ENCODE assay signal across 11 cellular contexts in the genomic region with DNA sequence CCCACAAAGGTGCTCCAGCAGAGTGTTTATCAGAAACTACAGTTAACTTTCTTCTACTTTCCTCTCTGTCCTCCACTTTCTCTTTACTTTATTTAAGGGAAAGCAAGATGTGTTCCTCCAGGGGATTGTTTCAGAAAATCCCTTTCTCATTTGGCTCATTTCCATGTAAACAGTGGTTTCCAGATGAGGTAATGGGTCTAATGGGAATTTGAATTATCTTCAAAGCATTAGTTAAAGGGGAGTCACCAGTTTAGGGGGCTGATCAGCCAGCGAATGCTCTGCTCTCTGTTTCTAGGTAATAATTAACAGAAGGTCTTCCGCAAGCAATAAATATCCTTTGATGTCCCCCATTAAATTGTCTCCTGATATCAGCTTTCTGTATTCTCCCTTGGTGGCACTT.
"Had no signal": no experiment of that assay in that cellular context is flagged by ENCODE, and none has a peak within 500 bp of the region (broad histone marks: within the 10 kb centered on the region; RNA-seq: fewer than 3 reads in every experiment).

No MANE protein-coding gene starts in this region.

- DNase-seq: activated B cell treated with CpG ODN at 0.5 μM for 24 hours; activated CD4-positive, alpha-beta T cell treated with anti-CD3 and anti-CD28 coated beads, Interleukin-2, amount 10 ng/mL, durations not matched to agents 24 days and 14 days; activated naive CD4-positive, alpha-beta T cell treated with anti-CD3 and anti-CD28 coated beads for 36 hours; colonic mucosa; effector CD4-positive, alpha-beta T cell; hypothalamus; left colon; mammary epithelial cell; nephron progenitor cell; T-helper 2 cell had no signal

- H3K4me3 ChIP-seq: colonic mucosa had no signal

- H3K27ac ChIP-seq: colonic mucosa had no signal

- H3K4me1 ChIP-seq: colonic mucosa had no signal

- H3K9me3 ChIP-seq: colonic mucosa had no signal

- H3K4me3 Mint-ChIP-seq: activated B cell treated with CpG ODN at 0.5 μM for 24 hours; activated CD4-positive, alpha-beta T cell treated with anti-CD3 and anti-CD28 coated beads, Interleukin-2, amount 10 ng/mL, durations not matched to agents 24 days and 14 days; activated naive CD4-positive, alpha-beta T cell treated with anti-CD3 and anti-CD28 coated beads for 36 hours; activated T-helper 17 cell treated with anti-CD3 and anti-CD28 coated beads, Interleukin-2, amount 50 U/mL, for 72 hours; nephron progenitor cell had no signal

- H3K36me3 ChIP-seq: colonic mucosa had no signal

- H3K27me3 ChIP-seq: colonic mucosa had no signal

- H3K27ac Mint-ChIP-seq: activated B cell treated with CpG ODN at 0.5 μM for 24 hours; activated CD4-positive, alpha-beta T cell treated with anti-CD3 and anti-CD28 coated beads, Interleukin-2, amount 10 ng/mL, durations not matched to agents 24 days and 14 days; activated naive CD4-positive, alpha-beta T cell treated with anti-CD3 and anti-CD28 coated beads for 36 hours; activated T-helper 17 cell treated with anti-CD3 and anti-CD28 coated beads, Interleukin-2, amount 50 U/mL, for 72 hours; nephron progenitor cell had no signal

- H3K9me3 Mint-ChIP-seq: activated B cell treated with CpG ODN at 0.5 μM for 24 hours; activated CD4-positive, alpha-beta T cell treated with anti-CD3 and anti-CD28 coated beads, Interleukin-2, amount 10 ng/mL, durations not matched to agents 24 days and 14 days; activated naive CD4-positive, alpha-beta T cell treated with anti-CD3 and anti-CD28 coated beads for 36 hours had no signal

- H3K4me1 Mint-ChIP-seq: activated B cell treated with CpG ODN at 0.5 μM for 24 hours; activated CD4-positive, alpha-beta T cell treated with anti-CD3 and anti-CD28 coated beads, Interleukin-2, amount 10 ng/mL, durations not matched to agents 24 days and 14 days; activated T-helper 17 cell treated with anti-CD3 and anti-CD28 coated beads, Interleukin-2, amount 50 U/mL, for 72 hours had no signal
